14 cellular contexts compared by ENCODE assay signal in the genomic region with DNA sequence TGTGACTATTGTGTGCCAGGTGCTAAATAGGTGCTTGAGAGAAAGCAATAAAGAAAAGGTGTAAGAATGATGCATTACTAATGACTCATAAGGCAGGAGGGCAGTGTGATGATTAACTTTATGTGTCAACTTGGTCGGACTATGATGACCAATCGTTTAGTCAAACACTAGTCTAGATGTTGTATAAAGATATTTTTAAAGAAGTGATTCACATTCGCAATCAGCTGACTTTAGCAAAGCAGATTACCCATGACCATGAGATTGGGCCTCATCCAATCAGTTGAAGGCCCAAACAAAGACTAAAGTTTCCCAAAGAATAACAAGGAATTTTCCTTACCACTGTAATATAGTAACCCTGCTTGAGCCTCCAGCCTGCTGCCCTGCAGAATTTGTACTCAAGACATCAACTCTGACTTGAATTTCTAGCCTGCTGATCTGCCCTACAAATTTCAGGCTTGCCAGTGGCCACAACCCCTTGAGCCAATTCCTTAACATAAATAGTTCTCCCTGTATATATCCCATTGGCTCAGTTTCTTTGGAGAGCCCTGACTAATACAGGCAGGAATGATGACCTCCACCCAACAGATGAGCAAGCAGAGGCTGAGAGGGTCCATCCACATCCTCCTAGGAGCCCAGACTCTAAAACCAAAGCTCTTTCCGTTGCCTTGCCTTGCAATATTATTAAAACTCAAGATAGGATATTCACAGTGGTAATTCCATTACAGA.
DNase-seq lines count a peak whose midpoint lies in the region; ATAC-seq, FAIRE-seq and TF ChIP-seq lines count a peak whose summit lies in the region.
"Had no signal": no experiment of that assay in that cellular context is flagged by ENCODE, and none has a peak within 500 bp of the region (broad histone marks: within the 10 kb centered on the region; RNA-seq: fewer than 3 reads in every experiment).

No MANE protein-coding gene starts in this region.

- CTCF ChIA-PET in HCT116 (lab: Charles Lee): no interaction called here
- CTCF ChIA-PET in CD8-positive, alpha-beta memory T cell (lab: Charles Lee): no interaction called here

- no peaks in the 10 kb centered on the region for H4K20me1 ChIP-seq in HCT116 (ENCODE audit: insufficient read depth)

- RAD21 ChIA-PET in HCT116 (lab: Charles Lee; ENCODE audit: low non-redundant PET in 1 of 2, low total read pairs in 2 of 2, uncharacterized antibody in 2 of 2, unreplicated experiment in 2 of 2): no interaction called here

- H3K27ac ChIP-seq in HCT116 (ENCODE audit: low read depth, low read length): no peak overlapping the region
- no peak overlapping the region for H3K27ac ChIP-seq in CD8-positive, alpha-beta memory T cell (ENCODE audit: low read depth, low read length)

- no peak for TF ChIP-seq POLR2A in HCT116 (IDR thresholded peaks at IDR 0.05; ENCODE audit: borderline replicate concordance, extremely low read depth, insufficient read depth, insufficient read length)

- no peak overlapping the region for H2AFZ ChIP-seq in HCT116 (ENCODE audit: low read depth, low read length, poor library complexity, severe bottlenecking)

- H3K4me1 ChIP-seq in HCT116 (ENCODE audit: control insufficient read depth in 1 of 2, insufficient read depth in 2 of 2, low read length in 2 of 2): peaks cover 0 to 13% of the 10 kb centered on the region in 2 experiments; a peak in 2 of 4 replicates
- no peaks in the 10 kb centered on the region for H3K4me1 ChIP-seq in CD8-positive, alpha-beta memory T cell (ENCODE audit: insufficient read depth, low read length)
- H3K4me1 ChIP-seq: Peyer's patch had no signal

- H3K4me3 ChIP-seq in HCT116 (replicated peaks in 1 of 2; ENCODE audit: low read depth in 1 of 2, low read length in 2 of 2): no peak overlapping the region
- H3K4me3 ChIP-seq in CD8-positive, alpha-beta memory T cell (ENCODE audit: low read length): no peak overlapping the region
- H3K4me3 ChIP-seq: Peyer's patch had no signal

- no peaks in the 10 kb centered on the region for H3K4me1 Mint-ChIP-seq in CD8-positive, alpha-beta memory T cell
- H3K4me1 Mint-ChIP-seq: H9; nephron; stimulated activated naive B cell treated with anti-CD40 and anti-IgM and Interleukin-4, amounts not matched to agents 10 μg/mL and 1 μg/mL and 100 μg/mL, for 72 hours; WTC11 had no signal

- FAIRE-seq in urothelium cell line (lab: Jason Lieb, UNC): peak; percentile 17

- no peaks in the 10 kb centered on the region for H3K9me2 ChIP-seq in HCT116 (ENCODE audit: insufficient read depth)

- no peak overlapping the region for H3K9ac ChIP-seq in HCT116 (ENCODE audit: low read length)

- DNase-seq in HCT116 (ENCODE audit: low read depth, low spot score) (peak; percentile 61), amniotic epithelial cell (ENCODE audit: low read depth) (peak; percentile 47), glomerular visceral epithelial cell (ENCODE audit: extremely low spot score) (peak; percentile 75), urothelium cell line (ENCODE audit: low spot score) (peak; percentile 33), G401 (ENCODE audit: low spot score) (no peak), DMS153 treated with DMSO at 0.1 percent for 48 hours (lab: John Stamatoyannopoulos, UW; ENCODE audit: unreplicated experiment) (no peak)
- DNase-seq in CD8-positive, alpha-beta memory T cell: no peak
- DNase-seq: activated naive CD4-positive, alpha-beta T cell; H9; NCI-H1694; Peyer's patch; stimulated activated naive B cell treated with anti-CD40 and anti-IgM and Interleukin-4, amounts not matched to agents 10 μg/mL and 1 μg/mL and 100 μg/mL, for 72 hours had no signal

- intact Hi-C loops in HCT116 (cut with micrococcal nuclease): no loop called here

- no peaks in the 10 kb centered on the region for H3K27me3 ChIP-seq in HCT116 (ENCODE audit: insufficient read depth, low read length)
- H3K27me3 ChIP-seq in CD8-positive, alpha-beta memory T cell (ENCODE audit: insufficient read depth, low read length, poor library complexity, severe bottlenecking): peaks cover 4% of the 10 kb centered on the region
- H3K27me3 ChIP-seq: Peyer's patch had no signal

- TF ChIP-seq CTCF in HCT116 (IDR thresholded peaks at IDR 0.05 in 2 of 3, conservative IDR thresholded peaks at IDR 0.05 in 1 of 3; ENCODE audit: borderline replicate concordance in 1 of 3, insufficient read depth in 1 of 3, low read depth in 2 of 3, low read length in 2 of 3): no peak

- H3K9me3 ChIP-seq in HCT116 (ENCODE audit: control insufficient read depth in 1 of 2, insufficient read depth in 1 of 2, low read depth in 1 of 2, low read length in 2 of 2): no peaks in the 10 kb centered on the region; a peak in 1 of 4 replicates
- H3K9me3 ChIP-seq in CD8-positive, alpha-beta memory T cell (ENCODE audit: low read length): no peaks in the 10 kb centered on the region
- H3K9me3 ChIP-seq: Peyer's patch had no signal

- POLR2A ChIA-PET in HCT116 (lab: Charles Lee): no interaction called here
- POLR2A ChIA-PET in CD8-positive, alpha-beta memory T cell (lab: Charles Lee): no interaction called here

- peaks cover 0 to 10% (median 4%) of the 10 kb centered on the region in 5 donors for H3K9me3 Mint-ChIP-seq in CD8-positive, alpha-beta memory T cell

- in situ Hi-C loops in G401 (cut with HindIII; ENCODE audit: low sequenced_read_pairs): no loop called here

- no peak overlapping the region for H3K27ac Mint-ChIP-seq in CD8-positive, alpha-beta memory T cell
- H3K27ac Mint-ChIP-seq: H9; nephron; stimulated activated naive B cell treated with anti-CD40 and anti-IgM and Interleukin-4, amounts not matched to agents 10 μg/mL and 1 μg/mL and 100 μg/mL, for 72 hours; WTC11 had no signal

- no peak for TF ChIP-seq RAD21 in HCT116 (IDR thresholded peaks at IDR 0.05; ENCODE audit: low read depth)

- peak overlapping the region; percentile 26 for H3K4me2 ChIP-seq in HCT116 (ENCODE audit: low read length)

- peaks cover 4 to 20% of the 10 kb centered on the region in 2 donors for H3K27me3 Mint-ChIP-seq in CD8-positive, alpha-beta memory T cell

- H3K36me3 Mint-ChIP-seq in CD8-positive, alpha-beta memory T cell: peaks cover 0 to 4% (median 0%) of the 10 kb centered on the region in 3 donors

- H3K4me3 Mint-ChIP-seq in CD8-positive, alpha-beta memory T cell: no peak overlapping the region
- H3K4me3 Mint-ChIP-seq: H9; nephron; stimulated activated naive B cell treated with anti-CD40 and anti-IgM and Interleukin-4, amounts not matched to agents 10 μg/mL and 1 μg/mL and 100 μg/mL, for 72 hours; WTC11 had no signal

- ATAC-seq in HCT116: peak; percentile 67
- ATAC-seq: stimulated activated naive B cell treated with anti-CD40 and anti-IgM and Interleukin-4, amounts not matched to agents 10 μg/mL and 1 μg/mL and 100 μg/mL, for 72 hours; WTC11 had no signal

- no peaks in the 10 kb centered on the region for H3K79me2 ChIP-seq in HCT116 (ENCODE audit: insufficient read depth, low read length)

- H3K36me3 ChIP-seq in HCT116 (ENCODE audit: control insufficient read depth in 1 of 2, insufficient read depth in 2 of 2, low read length in 2 of 2): no peaks in the 10 kb centered on the region
- no peaks in the 10 kb centered on the region for H3K36me3 ChIP-seq in CD8-positive, alpha-beta memory T cell (ENCODE audit: insufficient read depth, low read length)
- H3K36me3 ChIP-seq: Peyer's patch had no signal

- no TSS peak for BruUV-seq in HCT116 (replicated peaks; lab: Mats Ljungman, UMichigan)

TF ChIP-seq in HCT116, 20 proteins besides CTCF, POLR2A, EP300 and RAD21 (continues in another document):
- no peak for TF ChIP-seq POLR2AphosphoS5 (IDR thresholded peaks at IDR 0.05; ENCODE audit: low read depth, low read length)
- peak; percentile 88 for TF ChIP-seq JUND (IDR thresholded peaks at IDR 0.05)
- no peak for TF ChIP-seq ZFX (IDR thresholded peaks at IDR 0.05)
- TF ChIP-seq FOSL1 (IDR thresholded peaks at IDR 0.05; ENCODE audit: low read depth): peak; percentile 92
- peak; percentile 78 for TF ChIP-seq SP1 (IDR thresholded peaks at IDR 0.05; ENCODE audit: low read depth)
- TF ChIP-seq CEBPB (IDR thresholded peaks at IDR 0.05; ENCODE audit: low read depth): 0 out of 2 replicates have a peak, but pooled peaks have one; percentile 42
- TF ChIP-seq, protein P1, sequence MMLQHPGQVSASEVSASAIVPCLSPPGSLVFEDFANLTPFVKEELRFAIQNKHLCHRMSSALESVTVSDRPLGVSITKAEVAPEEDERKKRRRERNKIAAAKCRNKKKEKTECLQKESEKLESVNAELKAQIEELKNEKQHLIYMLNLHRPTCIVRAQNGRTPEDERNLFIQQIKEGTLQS (IDR thresholded peaks at IDR 0.05): peak; percentile 56; the same call in 1 of the 2 replicates
- TF ChIP-seq, protein P2, sequence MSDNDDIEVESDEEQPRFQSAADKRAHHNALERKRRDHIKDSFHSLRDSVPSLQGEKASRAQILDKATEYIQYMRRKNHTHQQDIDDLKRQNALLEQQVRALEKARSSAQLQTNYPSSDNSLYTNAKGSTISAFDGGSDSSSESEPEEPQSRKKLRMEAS (IDR thresholded peaks at IDR 0.05): peak; percentile 66
- peak; percentile 34; the same call in 1 of the 2 replicates for TF ChIP-seq SIN3A (IDR thresholded peaks at IDR 0.05; ENCODE audit: low read depth)
- no peak for TF ChIP-seq EGR1 (IDR thresholded peaks at IDR 0.05; ENCODE audit: low read depth)
- TF ChIP-seq, protein P3, sequence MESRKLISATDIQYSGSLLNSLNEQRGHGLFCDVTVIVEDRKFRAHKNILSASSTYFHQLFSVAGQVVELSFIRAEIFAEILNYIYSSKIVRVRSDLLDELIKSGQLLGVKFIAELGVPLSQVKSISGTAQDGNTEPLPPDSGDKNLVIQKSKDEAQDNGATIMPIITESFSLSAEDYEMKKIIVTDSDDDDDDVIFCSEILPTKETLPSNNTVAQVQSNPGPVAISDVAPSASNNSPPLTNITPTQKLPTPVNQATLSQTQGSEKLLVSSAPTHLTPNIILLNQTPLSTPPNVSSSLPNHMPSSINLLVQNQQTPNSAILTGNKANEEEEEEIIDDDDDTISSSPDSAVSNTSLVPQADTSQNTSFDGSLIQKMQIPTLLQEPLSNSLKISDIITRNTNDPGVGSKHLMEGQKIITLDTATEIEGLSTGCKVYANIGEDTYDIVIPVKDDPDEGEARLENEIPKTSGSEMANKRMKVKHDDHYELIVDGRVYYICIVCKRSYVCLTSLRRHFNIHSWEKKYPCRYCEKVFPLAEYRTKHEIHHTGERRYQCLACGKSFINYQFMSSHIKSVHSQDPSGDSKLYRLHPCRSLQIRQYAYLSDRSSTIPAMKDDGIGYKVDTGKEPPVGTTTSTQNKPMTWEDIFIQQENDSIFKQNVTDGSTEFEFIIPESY (IDR thresholded peaks at IDR 0.05; ENCODE audit: extremely low read depth, insufficient replicate concordance, low read length): no peak
- no peak for TF ChIP-seq TCF7L2 (IDR thresholded peaks at IDR 0.05; ENCODE audit: borderline replicate concordance, extremely low read depth, insufficient read depth, insufficient read length)
- no peak for TF ChIP-seq ELF1 (IDR thresholded peaks at IDR 0.05; ENCODE audit: borderline replicate concordance, low read depth)
- no peak for TF ChIP-seq YY1 (IDR thresholded peaks at IDR 0.05; ENCODE audit: extremely low read depth, insufficient replicate concordance, low read depth, low read length)
- TF ChIP-seq EZH2 (IDR thresholded peaks at IDR 0.05): no peak
- no peak for TF ChIP-seq EZH2phosphoT487 (IDR thresholded peaks at IDR 0.05; ENCODE audit: borderline replicate concordance)

Comparison
In these comparisons a context has a peak if more than half of its experiments do, and no peak if none do; other contexts are left out.
1. DNase-seq: peak in HCT116 (single experiment), amniotic epithelial cell (single experiment), glomerular visceral epithelial cell (single experiment) and urothelium cell line (single experiment); none in G401 (single experiment), CD8-positive, alpha-beta memory T cell (0 of 5) and DMS153 treated with DMSO at 0.1 percent for 48 hours (single experiment).